In the genomic region with DNA sequence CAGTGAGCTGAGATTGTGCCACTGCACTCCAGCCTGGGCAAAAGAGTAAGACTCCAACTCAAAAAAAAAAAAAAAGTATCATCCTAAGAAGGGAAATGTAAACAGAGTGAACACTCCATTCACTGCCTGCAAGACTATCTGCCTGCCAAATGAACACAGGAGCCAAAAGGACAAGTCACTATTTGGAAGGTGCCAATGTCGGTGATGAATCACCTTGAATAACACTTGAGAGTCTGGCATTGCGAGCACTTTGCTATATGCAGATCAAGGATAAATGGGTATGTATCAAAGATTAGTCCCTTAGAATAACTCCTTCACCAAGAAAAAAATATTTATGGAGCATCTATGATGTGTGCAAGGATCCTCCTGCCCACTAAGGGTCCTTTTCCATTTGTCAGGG, we compare ENCODE assay signal across 11 cellular contexts. TPM values are rescaled to one million over a fixed set of nuclear protein-coding genes. Genes with fewer than 3 reads are reported as not detected.
DNase-seq lines count a peak whose midpoint lies in the region; ATAC-seq, FAIRE-seq and TF ChIP-seq lines count a peak whose summit lies in the region.
"Had no signal": no experiment of that assay in that cellular context is flagged by ENCODE, and none has a peak within 500 bp of the region (broad histone marks: within the 10 kb centered on the region; RNA-seq: fewer than 3 reads in every experiment).

No MANE protein-coding gene starts in this region.

- H3K4me1 ChIP-seq in keratinocyte (ENCODE audit: control insufficient read depth, extremely low read depth, insufficient read depth, low read length): peaks cover 23% of the 10 kb centered on the region

- H3K4me2 ChIP-seq in keratinocyte (ENCODE audit: control insufficient read depth, extremely low read depth, insufficient read depth, low read depth, low read length): no peak overlapping the region

- H3K27me3 Mint-ChIP-seq in HFFc6 (ENCODE audit: insufficient read depth) (no peaks in the 10 kb centered on the region), MCF 10A (ENCODE audit: insufficient read depth, unreplicated experiment) (no peaks in the 10 kb centered on the region)

- H3K27ac Mint-ChIP-seq in HFFc6 (no peak overlapping the region; the same call in 1 of the 2 replicates), MCF 10A (ENCODE audit: low read depth, unreplicated experiment) (peak overlapping the region; percentile 49)

- POLR2A ChIA-PET in MCF 10A (lab: Yijun Ruan, JAX): interaction anchor here (0.8 kb wide), 1 partner anchor 21 kb away, joined by 3 read pairs; no protein-coding TSS in a partner anchor

- H3K36me3 Mint-ChIP-seq in HFFc6 (ENCODE audit: low read depth) (peaks cover 19% of the 10 kb centered on the region), MCF 10A (ENCODE audit: insufficient read depth, unreplicated experiment) (peaks cover 39% of the 10 kb centered on the region)

- peaks cover 66% of the 10 kb centered on the region for H3K4me1 Mint-ChIP-seq in HFFc6 (ENCODE audit: low read depth)
- peaks cover 21% of the 10 kb centered on the region for H3K4me1 Mint-ChIP-seq in MCF 10A (ENCODE audit: insufficient read depth, unreplicated experiment)

- H3K9me3 Mint-ChIP-seq in HFFc6: no peaks in the 10 kb centered on the region
- no peaks in the 10 kb centered on the region for H3K9me3 Mint-ChIP-seq in MCF 10A (ENCODE audit: unreplicated experiment)
- H3K9me3 Mint-ChIP-seq: CD14-positive monocyte had no signal

- no peak overlapping the region for H3K9ac ChIP-seq in keratinocyte (ENCODE audit: control insufficient read depth, extremely low read depth, insufficient read depth, low read length)

- BruUV-seq in MCF 10A (replicated peaks; lab: Mats Ljungman, UMichigan): no TSS peak

- no peak overlapping the region for H2AFZ ChIP-seq in keratinocyte (ENCODE audit: control insufficient read depth, low read length)

- no peak overlapping the region for H3K4me3 ChIP-seq in keratinocyte (ENCODE audit: control insufficient read depth in 2 of 3, extremely low read depth in 1 of 3, insufficient read depth in 2 of 3, low read depth in 1 of 3, low read length in 3 of 3)

- dilution Hi-C loops in keratinocyte (cut with MboI; ENCODE audit: extremely low pct_ligation_motif_present, low sequenced_read_pairs): no loop called here

- peak; percentile 75 for FAIRE-seq in keratinocyte (lab: Jason Lieb, UNC)

- TF ChIP-seq CTCF in HFFc6 (IDR thresholded peaks at IDR 0.05) (no peak), MCF 10A (IDR thresholded peaks at IDR 0.05; ENCODE audit: unreplicated experiment) (no peak), keratinocyte (optimal IDR thresholded peaks at IDR 0.05 in 1 of 3, IDR thresholded peaks at IDR 0.05 in 1 of 3, conservative IDR thresholded peaks at IDR 0.05 in 1 of 3; ENCODE audit: extremely low read depth in 1 of 3, insufficient read depth in 2 of 3, low read length in 3 of 3) (no peak)

- H3K36me3 ChIP-seq in keratinocyte (ENCODE audit: control insufficient read depth in 2 of 2, extremely low read depth in 1 of 2, insufficient read depth in 2 of 2, low read length in 2 of 2): peaks cover 13 to 14% of the 10 kb centered on the region in 2 experiments

- H3K4me3 Mint-ChIP-seq in HFFc6 (no peak overlapping the region; the same call in 1 of the 2 replicates), MCF 10A (ENCODE audit: unreplicated experiment) (no peak overlapping the region)
- H3K4me3 Mint-ChIP-seq: CD14-positive monocyte had no signal

- CTCF ChIA-PET in MCF 10A (lab: Yijun Ruan, JAX): interaction anchor here (0.6 kb wide), 1 partner anchor 52 kb away, joined by 3 read pairs; no protein-coding TSS in a partner anchor

- H3K79me2 ChIP-seq in keratinocyte (ENCODE audit: control insufficient read depth, insufficient read depth, low read length): peaks cover 82% of the 10 kb centered on the region

- intact Hi-C loops in MCF 10A (cut with micrococcal nuclease): no loop called here
- intact Hi-C loops in sciatic nerve (cut with DNase I): no loop called here

- no peaks in the 10 kb centered on the region for H3K27me3 ChIP-seq in keratinocyte (ENCODE audit: control insufficient read depth, extremely low read depth, insufficient read depth, low read length)

- H4K20me1 ChIP-seq in keratinocyte (ENCODE audit: control insufficient read depth, extremely low read depth, insufficient read depth, low read length): peaks cover 11% of the 10 kb centered on the region

- H3K27ac ChIP-seq in keratinocyte (ENCODE audit: control insufficient read depth, insufficient read depth, low read length): no peak overlapping the region

- no peaks in the 10 kb centered on the region for H3K9me3 ChIP-seq in keratinocyte (ENCODE audit: control insufficient read depth, low read depth, low read length)

- peak; percentile 53 for DNase-seq in A172 (ENCODE audit: low spot score)
- peak; percentile 72 for DNase-seq in HFFc6
- DNase-seq in MCF 10A (ENCODE audit: unreplicated experiment): peak; percentile 94
- DNase-seq in keratinocyte (ENCODE audit: low read depth, low spot score): peak; percentile 26
- no peak for DNase-seq in sciatic nerve (ENCODE audit: low spot score)
- no peak for DNase-seq in iPS-NIHi11 (ENCODE audit: low spot score)
- DNase-seq: activated T-cell treated with anti-CD3 and anti-CD28 coated beads, Interleukin-2, amount 50 U/mL, for 1 hour; stimulated activated CD4-positive, alpha-beta T cell treated with anti-CD3 and anti-CD28 coated beads, Interleukin-12 subunit alpha, Interleukin-12 subunit beta, amount 100 ng/mL, for 4 hours had no signal

- ATAC-seq in sciatic nerve (no peak), GM21576 (IDR thresholded peaks at IDR 0.05; ENCODE audit: unreplicated experiment) (no peak), GM18909 (IDR thresholded peaks at IDR 0.05; ENCODE audit: poor library complexity, unreplicated experiment) (no peak)

- H3K9me1 ChIP-seq in keratinocyte (ENCODE audit: control insufficient read depth, extremely low read depth, insufficient read depth, low read length): no peaks in the 10 kb centered on the region

RNA-seq across cellular contexts. Expression of gene UBR4, which starts 6.6 kb away (rescaled TPM):
- 52.4 and 66.5 TPM in 2 replicates for total RNA-seq in A172 (2014; rRNA removed; shearing (Covaris generic))
- total RNA-seq in HFFc6 (2021; fragmentation: NEBNext Ultra II Directional; extraction: Animal tissue kit (Norgen Biotek cat#: 25700)): 100 to 1,000 TPM in 1 of 6 experiments, 10 to 100 TPM in 5; 74.2 to 116 (median 88.6) TPM
- 154 and 181 TPM in 2 replicates for total RNA-seq in MCF 10A (2022)
- polyA plus RNA-seq in keratinocyte: 39.0 to 50.9 TPM (median 46.8 TPM) in 3 replicates
- polyA plus RNA-seq in keratinocyte (2011; ENCODE audit: low read depth): 258 TPM
- 42.5 and 52.0 TPM in 2 replicates for polyA plus RNA-seq in keratinocyte (2011; cell fraction: cytosol; rRNA removed)
- 293 and 341 TPM in 2 replicates for polyA plus RNA-seq in keratinocyte (2011; cell fraction: nucleus; rRNA removed)
- polyA plus RNA-seq in keratinocyte (2012; ENCODE audit: low replicate concordance): 65.9 and 239 TPM in 2 replicates
- polyA minus RNA-seq in keratinocyte: 105 to 290 TPM (median 154 TPM) in 3 replicates
- 65.8 TPM for polyA minus RNA-seq in keratinocyte (2011; cell fraction: cytosol; rRNA and poly(A)+ RNA removed)
- 323 and 474 TPM in 2 replicates for polyA minus RNA-seq in keratinocyte (2011; cell fraction: nucleus; rRNA and poly(A)+ RNA removed)
- total RNA-seq in sciatic nerve: 161 TPM

RNA-seq across cellular contexts. Expression of gene EMC1, which starts 47.9 kb away (rescaled TPM):
- total RNA-seq in A172 (2014; rRNA removed; shearing (Covaris generic)): 31.9 and 35.8 TPM in 2 replicates
- 100 to 1,000 TPM in 2 of 6 experiments, 10 to 100 TPM in 4; 86.8 to 106 (median 93.6) TPM for total RNA-seq in HFFc6 (2021; fragmentation: NEBNext Ultra II Directional; extraction: Animal tissue kit (Norgen Biotek cat#: 25700))
- total RNA-seq in MCF 10A (2022): 75.9 and 77.2 TPM in 2 replicates
- polyA plus RNA-seq in keratinocyte: 17.1 to 48.5 TPM (median 28.6 TPM) in 3 replicates
- 17.2 TPM for polyA plus RNA-seq in keratinocyte (2011; ENCODE audit: low read depth)
- 10.7 and 15.0 TPM in 2 replicates for polyA plus RNA-seq in keratinocyte (2011; cell fraction: cytosol; rRNA removed)
- polyA plus RNA-seq in keratinocyte (2011; cell fraction: nucleus; rRNA removed): 115 and 137 TPM in 2 replicates
- polyA plus RNA-seq in keratinocyte (2012; ENCODE audit: low replicate concordance): 22.9 and 37.8 TPM in 2 replicates
- polyA minus RNA-seq in keratinocyte: 45.9 to 146 TPM (median 71.2 TPM) in 3 replicates
- polyA minus RNA-seq in keratinocyte (2011; cell fraction: cytosol; rRNA and poly(A)+ RNA removed): 25.1 TPM
- polyA minus RNA-seq in keratinocyte (2011; cell fraction: nucleus; rRNA and poly(A)+ RNA removed): 102 and 118 TPM in 2 replicates
- total RNA-seq in sciatic nerve: 37.8 TPM

RNA-seq across cellular contexts. Expression of gene MRTO4, which starts 48.2 kb away (rescaled TPM):
- total RNA-seq in A172 (2014; rRNA removed; shearing (Covaris generic)): 44.6 and 51.9 TPM in 2 replicates
- total RNA-seq in HFFc6 (2021; fragmentation: NEBNext Ultra II Directional; extraction: Animal tissue kit (Norgen Biotek cat#: 25700)): 10 to 100 TPM; 40.0 to 61.9 (median 45.0) TPM
- total RNA-seq in MCF 10A (2022) (37.3 and 46.0 TPM in 2 replicates), sciatic nerve (13.1 TPM)
- 35.6 to 68.1 TPM (median 50.2 TPM) in 3 replicates for polyA plus RNA-seq in keratinocyte
- 14.1 TPM for polyA plus RNA-seq in keratinocyte (2011; ENCODE audit: low read depth)
- polyA plus RNA-seq in keratinocyte (2011; cell fraction: cytosol; rRNA removed): 37.4 and 42.2 TPM in 2 replicates
- 30.3 and 31.9 TPM in 2 replicates for polyA plus RNA-seq in keratinocyte (2011; cell fraction: nucleus; rRNA removed)
- polyA plus RNA-seq in keratinocyte (2012; ENCODE audit: low replicate concordance): 23.3 and 47.2 TPM in 2 replicates
- polyA minus RNA-seq in keratinocyte: 16.2 to 48.6 TPM (median 27.8 TPM) in 3 replicates
- polyA minus RNA-seq in keratinocyte (2011; cell fraction: cytosol; rRNA and poly(A)+ RNA removed): 20.5 TPM
- polyA minus RNA-seq in keratinocyte (2011; cell fraction: nucleus; rRNA and poly(A)+ RNA removed): 6.3 and 11.1 TPM in 2 replicates

Comparison
In these comparisons a context has a peak if more than half of its experiments do, and no peak if none do; other contexts are left out.
1. DNase-seq: peak in A172 (single experiment), HFFc6 (single experiment), MCF 10A (single experiment) and keratinocyte (single experiment); none in sciatic nerve (single experiment) and iPS-NIHi11 (single experiment).